In genomic region chr14:64721899-64722298, GRCh38 we compare ENCODE assay signal across 13 cellular contexts. TPM values are rescaled to one million over a fixed set of nuclear protein-coding genes. Genes with fewer than 3 reads are reported as not detected.
DNase-seq lines count a peak whose midpoint lies in the region; ATAC-seq, FAIRE-seq and TF ChIP-seq lines count a peak whose summit lies in the region.
"Had no signal": no experiment of that assay in that cellular context is flagged by ENCODE, and none has a peak within 500 bp of the region (broad histone marks: within the 10 kb centered on the region; RNA-seq: fewer than 3 reads in every experiment).

No MANE protein-coding gene starts in this region.

- DNase-seq in left ventricle myocardium inferior = no peak
- DNase-seq in Right ventricle myocardium inferior (ENCODE audit: missing footprints) = no peak
- no peak for DNase-seq in H1 (ENCODE audit: low read depth in 1 of 2, low spot score in 2 of 2)
- peak; percentile 80 for DNase-seq in osteoblast (ENCODE audit: insufficient read length, low spot score, missing footprints)
- peak in 1 of 2 donors; percentile 45 for DNase-seq in aorta
- no peak for DNase-seq in HK-2 (ENCODE audit: unreplicated experiment)
- DNase-seq in Kasumi-1 (lab: John Stamatoyannopoulos, UW) = no peak
- no peak for DNase-seq in GM10266 (ENCODE audit: extremely low spot score)
- DNase-seq: activated CD8-positive, alpha-beta memory T cell treated with anti-CD3 and anti-CD28 coated beads, Interleukin-2, amount 50 U/mL, for 48 hours; NCI-H526 treated with DMSO at 0.1 percent for 48 hours; stimulated activated CD4-positive, alpha-beta T cell treated with anti-CD3 and anti-CD28 coated beads, Interleukin-2, amount 100 ng/mL, for 48 hours had no signal

- TF ChIP-seq POLR2A in H1 (IDR thresholded peaks at IDR 0.05; ENCODE audit: control extremely low read depth in 1 of 2, low read depth in 2 of 2, low read length in 2 of 2) = no peak

- H2AFZ ChIP-seq in H1 (ENCODE audit: low read length) (no peak overlapping the region), osteoblast (ENCODE audit: low read length) (peak overlapping the region; percentile 51)

- H3K27me3 ChIP-seq in left ventricle myocardium inferior (ENCODE audit: low read depth) = no peaks in the 10 kb centered on the region
- H3K27me3 ChIP-seq in H1 (replicated peaks in 1 of 4; ENCODE audit: control insufficient read depth in 3 of 4, extremely low read depth in 1 of 4, insufficient read depth in 3 of 4, low read length in 3 of 4) = 0 out of 7 replicates have a peak, but pooled peaks cover 0 to 3% (median 0%) of the 10 kb centered on the region in 4 experiments
- H3K27me3 ChIP-seq in osteoblast (ENCODE audit: insufficient read depth, low read length) = no peaks in the 10 kb centered on the region
- no peaks in the 10 kb centered on the region for H3K27me3 ChIP-seq in aorta (ENCODE audit: control insufficient read depth in 1 of 2, insufficient read depth in 2 of 2, low read length in 1 of 2)

- no peak overlapping the region for H4K5ac ChIP-seq in H1 (ENCODE audit: insufficient read length, low read depth, low read length)

- CTCF ChIA-PET in H1 (lab: Charles Lee; ENCODE audit: partially characterized antibody) = interaction anchor here (0.6 to 4.6 kb wide), 9 partner anchors 14 to 51 kb away, joined by 3 to 14 read pairs (median 3); no protein-coding TSS in a partner anchor

- H4K20me1 ChIP-seq in H1 (replicated peaks in 1 of 2; ENCODE audit: control insufficient read depth in 1 of 2, insufficient read depth in 2 of 2, low read length in 2 of 2) (peaks cover 41 to 61% of the 10 kb centered on the region in 2 experiments), osteoblast (ENCODE audit: insufficient read depth, low read length) (no peaks in the 10 kb centered on the region)

- peak overlapping the region; percentile 63; the same call in 1 of the 2 replicates for H2BK15ac ChIP-seq in H1 (ENCODE audit: low read length)

- H3K14ac ChIP-seq in H1 (ENCODE audit: insufficient read length) = no peak overlapping the region

- H4K8ac ChIP-seq in H1 (ENCODE audit: extremely low read depth, insufficient read depth, low read length) = no peak overlapping the region

- H3K79me2 ChIP-seq in H1 (ENCODE audit: control insufficient read depth in 1 of 2, insufficient read depth in 2 of 2, low read length in 2 of 2) = peaks cover 12 to 99% of the 10 kb centered on the region in 2 experiments
- H3K79me2 ChIP-seq in osteoblast (ENCODE audit: insufficient read depth, low read length) = no peaks in the 10 kb centered on the region

- TF ChIP-seq EP300 in H1 (IDR thresholded peaks at IDR 0.05; ENCODE audit: borderline replicate concordance in 1 of 2, low read depth in 2 of 2, low read length in 2 of 2) = no peak

- H2BK120ac ChIP-seq in H1 (replicated peaks; ENCODE audit: low read depth, low read length) = no peak overlapping the region

- peaks cover 2% of the 10 kb centered on the region; the same call in 1 of the 2 replicates for H3K23me2 ChIP-seq in H1 (ENCODE audit: low read depth, low read length)

- H4K91ac ChIP-seq in H1 (replicated peaks; ENCODE audit: insufficient read length, low read length) = no peak overlapping the region

- H3K4me2 ChIP-seq in H1 (ENCODE audit: insufficient read depth in 1 of 2, low read depth in 2 of 2, low read length in 2 of 2) = 0 out of 4 replicates have a peak overlapping the region, but pooled peaks have one; percentile 7 to 31
- H3K4me2 ChIP-seq in osteoblast (ENCODE audit: insufficient read depth, low read length) = peak overlapping the region; percentile 44

- H3K18ac ChIP-seq in H1 (ENCODE audit: extremely low read depth, low read length) = 0 out of 2 replicates have a peak overlapping the region, but pooled peaks have one; percentile 16

- ATAC-seq in Right ventricle myocardium inferior (no peak), aorta (ENCODE audit: low FRiP score) (no peak)

- H3K23ac ChIP-seq in H1 (ENCODE audit: insufficient read length) = no peak overlapping the region

- POLR2A ChIA-PET in H1 (lab: Charles Lee; ENCODE audit: partially characterized antibody) = interaction anchor here (1.7 to 3.2 kb wide), 3 partner anchors 13 to 217 kb away, joined by 4 to 13 read pairs (median 7); partner anchors contain the start of genes PLEKHG3 and ZBTB1

- TF ChIP-seq CTCF in left ventricle myocardium inferior (IDR thresholded peaks at IDR 0.05; ENCODE audit: borderline replicate concordance) (no peak), H1 (IDR thresholded peaks at IDR 0.05; ENCODE audit: control extremely low read depth in 1 of 3, insufficient read depth in 1 of 3, low read depth in 1 of 3, low read length in 3 of 3) (no peak), osteoblast (IDR thresholded peaks at IDR 0.05; ENCODE audit: extremely low read depth, low read depth, low read length) (no peak), GM10266 (IDR thresholded peaks at IDR 0.05; ENCODE audit: control insufficient read depth, insufficient read depth, low read depth, missing control alignments) (no peak)

- no peak for FAIRE-seq in H1 (lab: Jason Lieb, UNC)
- FAIRE-seq: colon, GM19239 had no signal

- H3K4me3 ChIP-seq in left ventricle myocardium inferior (peak overlapping the region; percentile 17), H1 (ENCODE audit: extremely low read depth in 1 of 4, insufficient read depth in 2 of 4, low read depth in 3 of 4, low read length in 4 of 4) (no peak overlapping the region), osteoblast (ENCODE audit: insufficient read depth, low read length) (no peak overlapping the region), aorta (ENCODE audit: low read length in 2 of 2) (no peak overlapping the region)

- H3K79me1 ChIP-seq in H1 (ENCODE audit: low read depth, low read length) = peaks cover 27% of the 10 kb centered on the region

- peak overlapping the region; percentile 80 for H3K27ac ChIP-seq in left ventricle myocardium inferior (replicated peaks)
- H3K27ac ChIP-seq in H1 (ENCODE audit: low read depth, low read length) = no peak overlapping the region
- peak overlapping the region; percentile 81 for H3K27ac ChIP-seq in osteoblast (ENCODE audit: low read depth, low read length)
- H3K27ac ChIP-seq in aorta (ENCODE audit: low read depth in 1 of 2, low read length in 2 of 2) = peak overlapping the region; percentile 64 to 93

- H3K56ac ChIP-seq in H1 (replicated peaks; ENCODE audit: insufficient read length, low read depth, low read length) = no peak overlapping the region

- no peak overlapping the region for H2BK5ac ChIP-seq in H1 (ENCODE audit: low read depth, low read length)

- 86% methylated on average over 9 of the region's 9 CpGs; no CpG with 5 or more reads in 1 of the 2 experiments for WGBS in H1 (ENCODE audit: extremely low coverage in 1 of 2, insufficient coverage in 1 of 2, insufficient read length in 1 of 2, insufficient replicate concordance in 2 of 2, low coverage in 1 of 2, low lambda C conversion rate in 2 of 2, missing lambda C conversion rate in 1 of 2), 2 experiments
- WGBS in aorta, 2 donors = 7 to 17% methylated on average over 9 of the region's 9 CpGs

- H3K9me3 ChIP-seq in left ventricle myocardium inferior (replicated peaks) = no peaks in the 10 kb centered on the region
- no peaks in the 10 kb centered on the region for H3K9me3 ChIP-seq in H1 (ENCODE audit: insufficient read depth in 2 of 2, low read depth in 1 of 2, low read length in 1 of 2)
- H3K9me3 ChIP-seq in osteoblast (ENCODE audit: low read depth, low read length) = no peaks in the 10 kb centered on the region
- no peaks in the 10 kb centered on the region for H3K9me3 ChIP-seq in aorta (ENCODE audit: control insufficient read depth, low read length)

- H3K4me1 ChIP-seq in left ventricle myocardium inferior = peaks cover 99% of the 10 kb centered on the region
- peaks cover 58 to 83% (median 68%) of the 10 kb centered on the region in 4 experiments for H3K4me1 ChIP-seq in H1 (replicated peaks in 1 of 4; ENCODE audit: control insufficient read depth in 3 of 4, insufficient read depth in 4 of 4, low read length in 3 of 4)
- H3K4me1 ChIP-seq in osteoblast (ENCODE audit: insufficient read depth, low read length) = peaks cover 49% of the 10 kb centered on the region
- peaks cover 11 to 15% of the 10 kb centered on the region in 2 donors for H3K4me1 ChIP-seq in aorta (ENCODE audit: control insufficient read depth in 1 of 2, insufficient read depth in 2 of 2, low read length in 2 of 2)

- H3K4ac ChIP-seq in H1 (replicated peaks; ENCODE audit: insufficient read length, low read depth, low read length) = no peak overlapping the region

- no peak overlapping the region for H3K9ac ChIP-seq in H1 (replicated peaks in 1 of 4; ENCODE audit: extremely low read depth in 1 of 4, low read depth in 3 of 4, low read length in 3 of 4)

- intact Hi-C loops in left ventricle myocardium inferior (cut with micrococcal nuclease) = no loop called here
- intact Hi-C loops in Right ventricle myocardium inferior (cut with DNase I) = loop anchor here (10.0 kb wide), 1 partner anchor 47 kb away; no protein-coding TSS in a partner anchor
- intact Hi-C loops in aorta (cut with DNase I) = loop anchor here in 1 of 2 donors (10.0 kb wide), 1 partner anchor 47 kb away; no protein-coding TSS in a partner anchor

- H2BK12ac ChIP-seq in H1 (ENCODE audit: low read depth, low read length) = no peak overlapping the region

- TF ChIP-seq RAD21 in H1 (IDR thresholded peaks at IDR 0.05 in 1 of 2, conservative IDR thresholded peaks at IDR 0.05 in 1 of 2; ENCODE audit: low read depth in 2 of 2, low read length in 2 of 2) = no peak

- H3K36me3 ChIP-seq in left ventricle myocardium inferior = no peaks in the 10 kb centered on the region
- H3K36me3 ChIP-seq in H1 (ENCODE audit: control insufficient read depth in 2 of 4, insufficient read depth in 4 of 4, low read length in 3 of 4) = 0 out of 8 replicates have a peak, but pooled peaks cover 0 to under 1% (median 0%) of the 10 kb centered on the region in 4 experiments
- no peaks in the 10 kb centered on the region for H3K36me3 ChIP-seq in osteoblast (ENCODE audit: insufficient read depth, low read length)
- H3K36me3 ChIP-seq in aorta (ENCODE audit: control insufficient read depth in 1 of 2, insufficient read depth in 2 of 2, low read length in 1 of 2) = no peaks in the 10 kb centered on the region

- H2BK20ac ChIP-seq in H1 (ENCODE audit: low read length) = no peak overlapping the region

- H2AK5ac ChIP-seq in H1 (ENCODE audit: low read depth, low read length) = no peak overlapping the region

RNA-seq across cellular contexts. Expression of gene PLEKHG3, which starts 17.7 kb away (rescaled TPM):
- total RNA-seq in left ventricle myocardium inferior (16.5 TPM), Right ventricle myocardium inferior (19.6 TPM), osteoblast (2.9 and 5.4 TPM in 2 replicates), aorta (10 to 100 TPM; 46.5 to 82.9 TPM)
- 89.1 and 90.6 TPM in 2 replicates for total RNA-seq in H1 (2021; fragmentation: NEBNext Ultra II Directional; extraction: Animal tissue kit (Norgen Biotek cat#: 25700))
- polyA plus RNA-seq in H1 (2011; rRNA removed) (43.4 and 52.2 TPM in 2 replicates), aorta (10 to 100 TPM; 10.9 to 49.8 TPM)
- 47.9 TPM for polyA plus RNA-seq in H1 (2011; cell fraction: cytosol; rRNA removed)
- polyA plus RNA-seq in H1 (2011; cell fraction: nucleus; rRNA removed) = 122 TPM
- polyA plus RNA-seq in H1 (2012, experiment 1 of 2) = 38.4 to 58.9 TPM (median 52.0 TPM) in 4 replicates
- polyA plus RNA-seq in H1 (2012, experiment 2 of 2) = 33.1 TPM
- polyA plus RNA-seq in H1 (2013, experiment 1 of 2) = 25.1 TPM
- 24.3 TPM for polyA plus RNA-seq in H1 (2013, experiment 2 of 2)
- 67.8 and 88.3 TPM in 2 replicates for polyA minus RNA-seq in H1 (2011; rRNA and poly(A)+ RNA removed)
- 45.6 TPM for polyA minus RNA-seq in H1 (2011; cell fraction: cytosol; rRNA and poly(A)+ RNA removed)
- 80.2 TPM for polyA minus RNA-seq in H1 (2011; cell fraction: nucleus; rRNA and poly(A)+ RNA removed)
